ENCODE assay signal across 7 cellular contexts in genomic region chr19:40424637-40425449, GRCh38. TPM values are rescaled to one million over a fixed set of nuclear protein-coding genes. Genes with fewer than 3 reads are reported as not detected.
DNase-seq lines count a peak whose midpoint lies in the region; ATAC-seq, FAIRE-seq and TF ChIP-seq lines count a peak whose summit lies in the region.

No MANE protein-coding gene starts in this region.

- H3K23me2 ChIP-seq in H1 (ENCODE audit: low read depth, low read length) = peaks cover 12% of the 10 kb centered on the region

- no peaks in the 10 kb centered on the region; the same call in 1 of the 2 replicates for H3K79me1 ChIP-seq in H1 (ENCODE audit: low read depth, low read length)

- no peak overlapping the region for H3K14ac ChIP-seq in H1 (ENCODE audit: insufficient read length)

- H3K9me3 ChIP-seq in H1 (ENCODE audit: insufficient read depth in 2 of 2, low read depth in 1 of 2, low read length in 1 of 2) (no peaks in the 10 kb centered on the region), muscle layer of duodenum (ENCODE audit: control insufficient read depth in 1 of 2, low read length in 2 of 2) (no peaks in the 10 kb centered on the region)

- DNase-seq in RPMI7951 (ENCODE audit: low read depth) = peak; percentile 37
- DNase-seq in H1 (ENCODE audit: low read depth in 1 of 2, low spot score in 2 of 2) = peak in 1 of 2 experiments; percentile 90

- WGBS in H1 (ENCODE audit: extremely low coverage in 1 of 2, insufficient coverage in 1 of 2, insufficient read length in 1 of 2, insufficient replicate concordance in 2 of 2, low coverage in 1 of 2, low lambda C conversion rate in 2 of 2, missing lambda C conversion rate in 1 of 2), 2 experiments = 7% methylated on average over 16 of the region's 28 CpGs; no CpG with 5 or more reads in 1 of the 2 experiments

- H2BK120ac ChIP-seq in H1 (replicated peaks; ENCODE audit: low read depth, low read length) = peak overlapping the region; percentile 4

- FAIRE-seq in H1 (lab: Jason Lieb, UNC) = no peak

- peak overlapping the region; percentile 83 to 95 for H3K4me2 ChIP-seq in H1 (ENCODE audit: insufficient read depth in 1 of 2, low read depth in 2 of 2, low read length in 2 of 2)

- no peak overlapping the region for H2AK5ac ChIP-seq in H1 (ENCODE audit: low read depth, low read length)

- H2BK5ac ChIP-seq in H1 (ENCODE audit: low read depth, low read length) = peak overlapping the region; percentile 94

- CTCF ChIA-PET in H1 (lab: Charles Lee; ENCODE audit: partially characterized antibody) = interaction anchor here (0.8 to 3.3 kb wide), 9 partner anchors 9 to 119 kb away, joined by 3 to 16 read pairs (median 5); partner anchors contain the start of genes PRX and SERTAD3

- peak overlapping the region; percentile 60 to 81 (median 68); a peak in 6 of 7 replicates for H3K9ac ChIP-seq in H1 (replicated peaks in 1 of 4; ENCODE audit: extremely low read depth in 1 of 4, low read depth in 3 of 4, low read length in 3 of 4)

- peaks cover 0 to 6% (median 4%) of the 10 kb centered on the region in 4 experiments; a peak in 3 of 7 replicates for H3K4me1 ChIP-seq in H1 (replicated peaks in 1 of 4; ENCODE audit: control insufficient read depth in 3 of 4, insufficient read depth in 4 of 4, low read length in 3 of 4)
- H3K4me1 ChIP-seq in muscle layer of duodenum (ENCODE audit: control insufficient read depth in 1 of 2, insufficient read depth in 2 of 2, low read length in 2 of 2) = peaks cover 8 to 23% of the 10 kb centered on the region in 2 donors

- ATAC-seq in GM21723 (IDR thresholded peaks at IDR 0.05; ENCODE audit: unreplicated experiment) = peak; percentile 1
- no peak for ATAC-seq in HG03521 (IDR thresholded peaks at IDR 0.05; ENCODE audit: unreplicated experiment)
- no peak for ATAC-seq in HG02571 (IDR thresholded peaks at IDR 0.05; ENCODE audit: unreplicated experiment)
- no peak for ATAC-seq in HG03469 (IDR thresholded peaks at IDR 0.05; ENCODE audit: unreplicated experiment)

- TF ChIP-seq CTCF in H1 (IDR thresholded peaks at IDR 0.05; ENCODE audit: control extremely low read depth in 1 of 3, insufficient read depth in 1 of 3, low read depth in 1 of 3, low read length in 3 of 3) = peak in 1 of 3 experiments; percentile 58; a peak in 2 of 4 replicates

- peak overlapping the region; percentile 48; the same call in 1 of the 2 replicates for H2BK15ac ChIP-seq in H1 (ENCODE audit: low read length)

- H2AFZ ChIP-seq in H1 (ENCODE audit: low read length) = peak overlapping the region; percentile 77; the same call in 1 of the 2 replicates

- no peak overlapping the region for H4K91ac ChIP-seq in H1 (replicated peaks; ENCODE audit: insufficient read length, low read length)

- peak overlapping the region; percentile 52 for H3K56ac ChIP-seq in H1 (replicated peaks; ENCODE audit: insufficient read length, low read depth, low read length)

- TF ChIP-seq POLR2A in H1 (IDR thresholded peaks at IDR 0.05; ENCODE audit: control extremely low read depth in 1 of 2, low read depth in 2 of 2, low read length in 2 of 2) = peak in 1 of 2 experiments; percentile 20; a peak in 1 of 3 replicates

- H3K18ac ChIP-seq in H1 (ENCODE audit: extremely low read depth, low read length) = peak overlapping the region; percentile 76

- TF ChIP-seq EP300 in H1 (IDR thresholded peaks at IDR 0.05; ENCODE audit: borderline replicate concordance in 1 of 2, low read depth in 2 of 2, low read length in 2 of 2) = no peak

- no peaks in the 10 kb centered on the region for H3K79me2 ChIP-seq in H1 (ENCODE audit: control insufficient read depth in 1 of 2, insufficient read depth in 2 of 2, low read length in 2 of 2)

- peak in 1 of 2 experiments; percentile 26; a peak in 1 of 4 replicates for TF ChIP-seq RAD21 in H1 (IDR thresholded peaks at IDR 0.05 in 1 of 2, conservative IDR thresholded peaks at IDR 0.05 in 1 of 2; ENCODE audit: low read depth in 2 of 2, low read length in 2 of 2)

- peak overlapping the region; percentile 71 for H3K4ac ChIP-seq in H1 (replicated peaks; ENCODE audit: insufficient read length, low read depth, low read length)

- H4K20me1 ChIP-seq in H1 (replicated peaks in 1 of 2; ENCODE audit: control insufficient read depth in 1 of 2, insufficient read depth in 2 of 2, low read length in 2 of 2) = no peaks in the 10 kb centered on the region

- H2BK12ac ChIP-seq in H1 (ENCODE audit: low read depth, low read length) = 0 out of 2 replicates have a peak overlapping the region, but pooled peaks have one; percentile 84

- H3K4me3 ChIP-seq in H1 (ENCODE audit: extremely low read depth in 1 of 4, insufficient read depth in 2 of 4, low read depth in 3 of 4, low read length in 4 of 4) (peak overlapping the region; percentile 58 to 79 (median 71)), muscle layer of duodenum (ENCODE audit: low read depth in 1 of 2, low read length in 2 of 2) (peak overlapping the region; percentile 84 to 98)

- H3K27ac ChIP-seq in H1 (ENCODE audit: low read depth, low read length) = peak overlapping the region; percentile 69; the same call in 1 of the 2 replicates
- H3K27ac ChIP-seq in muscle layer of duodenum (ENCODE audit: low read length) = peak overlapping the region; percentile 99

- POLR2A ChIA-PET in H1 (lab: Charles Lee; ENCODE audit: partially characterized antibody) = interaction anchor here (0.7 to 3.1 kb wide), 10 partner anchors 10 to 374 kb away, joined by 3 to 20 read pairs (median 3); partner anchors contain the start of genes PRX and SERTAD3

- H2BK20ac ChIP-seq in H1 (ENCODE audit: low read length) = no peak overlapping the region

- peak overlapping the region; percentile 79 for H4K5ac ChIP-seq in H1 (ENCODE audit: insufficient read length, low read depth, low read length)

- H3K36me3 ChIP-seq in H1 (ENCODE audit: control insufficient read depth in 2 of 4, insufficient read depth in 4 of 4, low read length in 3 of 4) (peaks cover 0 to 2% (median 0%) of the 10 kb centered on the region in 4 experiments; a peak in 2 of 8 replicates), muscle layer of duodenum (ENCODE audit: control insufficient read depth in 1 of 2, insufficient read depth in 2 of 2, low read length in 2 of 2) (peaks cover 9 to 13% of the 10 kb centered on the region in 2 donors)

- H3K27me3 ChIP-seq in H1 (replicated peaks in 1 of 4; ENCODE audit: control insufficient read depth in 3 of 4, extremely low read depth in 1 of 4, insufficient read depth in 3 of 4, low read length in 3 of 4) = no peaks in the 10 kb centered on the region
- no peaks in the 10 kb centered on the region for H3K27me3 ChIP-seq in muscle layer of duodenum (ENCODE audit: low read depth, low read length)

- no peak overlapping the region; the same call in 1 of the 2 replicates for H4K8ac ChIP-seq in H1 (ENCODE audit: extremely low read depth, insufficient read depth, low read length)

- no peak overlapping the region for H3K23ac ChIP-seq in H1 (ENCODE audit: insufficient read length)

RNA-seq across cellular contexts. Expression of gene SERTAD1, which starts 0.9 kb away (rescaled TPM):
- 13.2 and 17.1 TPM in 2 replicates for total RNA-seq in RPMI7951 (2014; rRNA removed; shearing (Covaris generic))
- total RNA-seq in H1 (2021; fragmentation: NEBNext Ultra II Directional; extraction: Animal tissue kit (Norgen Biotek cat#: 25700)) = 4.9 and 5.4 TPM in 2 replicates
- 6.6 and 8.0 TPM in 2 replicates for polyA plus RNA-seq in H1 (2011; rRNA removed)
- polyA plus RNA-seq in H1 (2011; cell fraction: cytosol; rRNA removed) = 5.9 TPM
- polyA plus RNA-seq in H1 (2011; cell fraction: nucleus; rRNA removed) = 5.4 TPM
- polyA plus RNA-seq in H1 (2012, experiment 1 of 2) = 3.8 to 5.5 TPM (median 4.9 TPM) in 4 replicates
- polyA plus RNA-seq in H1 (2012, experiment 2 of 2) = 6.4 TPM
- 3.4 TPM for polyA plus RNA-seq in H1 (2013, experiment 1 of 2)
- polyA plus RNA-seq in H1 (2013, experiment 2 of 2) = 3.1 TPM
- polyA minus RNA-seq in H1 (2011; rRNA and poly(A)+ RNA removed) = 1.3 and 2.1 TPM in 2 replicates
- polyA minus RNA-seq in H1 (2011; cell fraction: cytosol; rRNA and poly(A)+ RNA removed) = 2.4 TPM
- 2.6 TPM for polyA minus RNA-seq in H1 (2011; cell fraction: nucleus; rRNA and poly(A)+ RNA removed)

RNA-seq across cellular contexts. Expression of gene PRX, which starts 11.7 kb away (rescaled TPM):
- 0.72 and 1.2 TPM in 2 replicates for total RNA-seq in RPMI7951 (2014; rRNA removed; shearing (Covaris generic))
- 5.8 and 6.0 TPM in 2 replicates for total RNA-seq in H1 (2021; fragmentation: NEBNext Ultra II Directional; extraction: Animal tissue kit (Norgen Biotek cat#: 25700))
- polyA plus RNA-seq in H1 (2011; rRNA removed) = 2.8 and 3.8 TPM in 2 replicates
- 5.0 TPM for polyA plus RNA-seq in H1 (2011; cell fraction: cytosol; rRNA removed)
- 5.2 TPM for polyA plus RNA-seq in H1 (2011; cell fraction: nucleus; rRNA removed)
- 5.4 to 9.9 TPM (median 8.0 TPM) in 4 replicates for polyA plus RNA-seq in H1 (2012, experiment 1 of 2)
- 4.6 TPM for polyA plus RNA-seq in H1 (2012, experiment 2 of 2)
- polyA plus RNA-seq in H1 (2013, experiment 1 of 2) = 2.8 TPM
- polyA plus RNA-seq in H1 (2013, experiment 2 of 2) = 2.9 TPM
- 1.9 and 2.1 TPM in 2 replicates for polyA minus RNA-seq in H1 (2011; rRNA and poly(A)+ RNA removed)
- polyA minus RNA-seq in H1 (2011; cell fraction: cytosol; rRNA and poly(A)+ RNA removed) = 1.7 TPM
- 4.2 TPM for polyA minus RNA-seq in H1 (2011; cell fraction: nucleus; rRNA and poly(A)+ RNA removed)

RNA-seq across cellular contexts. Expression of gene SERTAD3, which starts 19.3 kb away (rescaled TPM):
- 29.4 and 32.3 TPM in 2 replicates for total RNA-seq in RPMI7951 (2014; rRNA removed; shearing (Covaris generic))
- total RNA-seq in H1 (2021; fragmentation: NEBNext Ultra II Directional; extraction: Animal tissue kit (Norgen Biotek cat#: 25700)) = 32.1 and 33.4 TPM in 2 replicates
- 15.1 and 23.5 TPM in 2 replicates for polyA plus RNA-seq in H1 (2011; rRNA removed)
- polyA plus RNA-seq in H1 (2011; cell fraction: cytosol; rRNA removed) = 14.4 TPM
- polyA plus RNA-seq in H1 (2011; cell fraction: nucleus; rRNA removed) = 17.5 TPM
- polyA plus RNA-seq in H1 (2012, experiment 1 of 2) = 19.0 to 27.4 TPM (median 21.0 TPM) in 4 replicates
- 29.2 TPM for polyA plus RNA-seq in H1 (2012, experiment 2 of 2)
- polyA plus RNA-seq in H1 (2013, experiment 1 of 2) = 11.0 TPM
- 10.4 TPM for polyA plus RNA-seq in H1 (2013, experiment 2 of 2)
- polyA minus RNA-seq in H1 (2011; rRNA and poly(A)+ RNA removed) = 18.8 and 25.3 TPM in 2 replicates
- 34.3 TPM for polyA minus RNA-seq in H1 (2011; cell fraction: cytosol; rRNA and poly(A)+ RNA removed)
- polyA minus RNA-seq in H1 (2011; cell fraction: nucleus; rRNA and poly(A)+ RNA removed) = 11.6 TPM

RNA-seq across cellular contexts. Expression of gene HIPK4, which starts 34.9 kb away (rescaled TPM):
- total RNA-seq in RPMI7951 (2014; rRNA removed; shearing (Covaris generic)) = under 0.01 TPM in 1 of 2 replicates, not detected in the other
- total RNA-seq in H1 (2021; fragmentation: NEBNext Ultra II Directional; extraction: Animal tissue kit (Norgen Biotek cat#: 25700)) = 0.15 and 0.29 TPM in 2 replicates
- polyA plus RNA-seq in H1 (2011; rRNA removed) = 0.57 and 0.88 TPM in 2 replicates
- polyA plus RNA-seq in H1 (2011; cell fraction: cytosol; rRNA removed) = 0.70 TPM
- polyA plus RNA-seq in H1 (2011; cell fraction: nucleus; rRNA removed) = 0.66 TPM
- polyA plus RNA-seq in H1 (2012, experiment 1 of 2) = 0.31 to 0.48 TPM (median 0.34 TPM) in 4 replicates
- polyA plus RNA-seq in H1 (2012, experiment 2 of 2) = 0.16 TPM
- 0.18 TPM for polyA plus RNA-seq in H1 (2013, experiment 1 of 2)
- 0.26 TPM for polyA plus RNA-seq in H1 (2013, experiment 2 of 2)
- 0.09 and 0.37 TPM in 2 replicates for polyA minus RNA-seq in H1 (2011; rRNA and poly(A)+ RNA removed)
- 0.44 TPM for polyA minus RNA-seq in H1 (2011; cell fraction: cytosol; rRNA and poly(A)+ RNA removed)
- 0.30 TPM for polyA minus RNA-seq in H1 (2011; cell fraction: nucleus; rRNA and poly(A)+ RNA removed)

RNA-seq across cellular contexts. Expression of gene BLVRB, which starts 40.7 kb away (rescaled TPM):
- total RNA-seq in RPMI7951 (2014; rRNA removed; shearing (Covaris generic)) = 77.4 and 101 TPM in 2 replicates
- 28.7 and 32.3 TPM in 2 replicates for total RNA-seq in H1 (2021; fragmentation: NEBNext Ultra II Directional; extraction: Animal tissue kit (Norgen Biotek cat#: 25700))
- polyA plus RNA-seq in H1 (2011; rRNA removed) = 182 and 196 TPM in 2 replicates
- 134 TPM for polyA plus RNA-seq in H1 (2011; cell fraction: cytosol; rRNA removed)
- 82.5 TPM for polyA plus RNA-seq in H1 (2011; cell fraction: nucleus; rRNA removed)
- polyA plus RNA-seq in H1 (2012, experiment 1 of 2) = 36.4 to 73.2 TPM (median 66.2 TPM) in 4 replicates
- 60.9 TPM for polyA plus RNA-seq in H1 (2012, experiment 2 of 2)
- polyA plus RNA-seq in H1 (2013, experiment 1 of 2) = 43.5 TPM
- 41.3 TPM for polyA plus RNA-seq in H1 (2013, experiment 2 of 2)
- polyA minus RNA-seq in H1 (2011; rRNA and poly(A)+ RNA removed) = 37.7 and 38.8 TPM in 2 replicates
- polyA minus RNA-seq in H1 (2011; cell fraction: cytosol; rRNA and poly(A)+ RNA removed) = 41.1 TPM
- polyA minus RNA-seq in H1 (2011; cell fraction: nucleus; rRNA and poly(A)+ RNA removed) = 29.0 TPM
